Comparison of ENCODE assay signal across 1 cellular context in the genomic region with DNA sequence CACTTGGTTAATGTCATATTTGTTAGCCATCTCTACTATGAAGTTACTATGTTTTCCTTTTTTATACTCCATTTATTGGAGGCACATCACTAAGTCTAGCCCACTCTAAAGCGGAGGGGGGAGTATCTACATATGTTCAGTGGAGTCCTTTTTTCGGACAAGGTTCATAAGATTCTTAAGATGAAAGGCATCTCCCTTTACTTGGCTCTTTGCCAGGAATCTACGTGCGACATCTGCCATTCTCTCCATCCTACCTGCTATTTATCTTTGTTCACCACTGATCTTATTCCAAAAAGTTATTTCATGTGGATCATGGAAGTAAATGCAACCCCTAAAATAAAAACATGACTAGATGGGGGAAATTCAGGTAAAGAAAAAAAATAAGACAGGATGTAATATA.
TF ChIP-seq lines count a peak whose summit lies in the region.

No MANE protein-coding gene starts in this region.

TF ChIP-seq in WTC11, 78 proteins besides CTCF, POLR2A, EP300 and RAD21 (continued from another document):
- TF ChIP-seq, protein P1, sequence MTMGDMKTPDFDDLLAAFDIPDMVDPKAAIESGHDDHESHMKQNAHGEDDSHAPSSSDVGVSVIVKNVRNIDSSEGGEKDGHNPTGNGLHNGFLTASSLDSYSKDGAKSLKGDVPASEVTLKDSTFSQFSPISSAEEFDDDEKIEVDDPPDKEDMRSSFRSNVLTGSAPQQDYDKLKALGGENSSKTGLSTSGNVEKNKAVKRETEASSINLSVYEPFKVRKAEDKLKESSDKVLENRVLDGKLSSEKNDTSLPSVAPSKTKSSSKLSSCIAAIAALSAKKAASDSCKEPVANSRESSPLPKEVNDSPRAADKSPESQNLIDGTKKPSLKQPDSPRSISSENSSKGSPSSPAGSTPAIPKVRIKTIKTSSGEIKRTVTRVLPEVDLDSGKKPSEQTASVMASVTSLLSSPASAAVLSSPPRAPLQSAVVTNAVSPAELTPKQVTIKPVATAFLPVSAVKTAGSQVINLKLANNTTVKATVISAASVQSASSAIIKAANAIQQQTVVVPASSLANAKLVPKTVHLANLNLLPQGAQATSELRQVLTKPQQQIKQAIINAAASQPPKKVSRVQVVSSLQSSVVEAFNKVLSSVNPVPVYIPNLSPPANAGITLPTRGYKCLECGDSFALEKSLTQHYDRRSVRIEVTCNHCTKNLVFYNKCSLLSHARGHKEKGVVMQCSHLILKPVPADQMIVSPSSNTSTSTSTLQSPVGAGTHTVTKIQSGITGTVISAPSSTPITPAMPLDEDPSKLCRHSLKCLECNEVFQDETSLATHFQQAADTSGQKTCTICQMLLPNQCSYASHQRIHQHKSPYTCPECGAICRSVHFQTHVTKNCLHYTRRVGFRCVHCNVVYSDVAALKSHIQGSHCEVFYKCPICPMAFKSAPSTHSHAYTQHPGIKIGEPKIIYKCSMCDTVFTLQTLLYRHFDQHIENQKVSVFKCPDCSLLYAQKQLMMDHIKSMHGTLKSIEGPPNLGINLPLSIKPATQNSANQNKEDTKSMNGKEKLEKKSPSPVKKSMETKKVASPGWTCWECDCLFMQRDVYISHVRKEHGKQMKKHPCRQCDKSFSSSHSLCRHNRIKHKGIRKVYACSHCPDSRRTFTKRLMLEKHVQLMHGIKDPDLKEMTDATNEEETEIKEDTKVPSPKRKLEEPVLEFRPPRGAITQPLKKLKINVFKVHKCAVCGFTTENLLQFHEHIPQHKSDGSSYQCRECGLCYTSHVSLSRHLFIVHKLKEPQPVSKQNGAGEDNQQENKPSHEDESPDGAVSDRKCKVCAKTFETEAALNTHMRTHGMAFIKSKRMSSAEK (CRISPR knock-in tag; IDR thresholded peaks at IDR 0.05; ENCODE audit: borderline replicate concordance) = no peak
- no peak for TF ChIP-seq SP1 (CRISPR knock-in tag; conservative IDR thresholded peaks at IDR 0.05)
- TF ChIP-seq ELF4 (CRISPR knock-in tag; IDR thresholded peaks at IDR 0.05; ENCODE audit: low read depth) = no peak
- no peak for TF ChIP-seq CBFB (CRISPR knock-in tag; IDR thresholded peaks at IDR 0.05; ENCODE audit: low read depth)
- no peak for TF ChIP-seq RORB (CRISPR knock-in tag; IDR thresholded peaks at IDR 0.05)
- no peak for TF ChIP-seq FOXJ3 (CRISPR knock-in tag; IDR thresholded peaks at IDR 0.05; ENCODE audit: borderline replicate concordance)
- TF ChIP-seq CREM (CRISPR knock-in tag; IDR thresholded peaks at IDR 0.05) = no peak
- no peak for TF ChIP-seq ZNF263 (CRISPR knock-in tag; IDR thresholded peaks at IDR 0.05; ENCODE audit: low read depth)
